ENCODE assay signal across 1 cellular context in the genomic region with DNA sequence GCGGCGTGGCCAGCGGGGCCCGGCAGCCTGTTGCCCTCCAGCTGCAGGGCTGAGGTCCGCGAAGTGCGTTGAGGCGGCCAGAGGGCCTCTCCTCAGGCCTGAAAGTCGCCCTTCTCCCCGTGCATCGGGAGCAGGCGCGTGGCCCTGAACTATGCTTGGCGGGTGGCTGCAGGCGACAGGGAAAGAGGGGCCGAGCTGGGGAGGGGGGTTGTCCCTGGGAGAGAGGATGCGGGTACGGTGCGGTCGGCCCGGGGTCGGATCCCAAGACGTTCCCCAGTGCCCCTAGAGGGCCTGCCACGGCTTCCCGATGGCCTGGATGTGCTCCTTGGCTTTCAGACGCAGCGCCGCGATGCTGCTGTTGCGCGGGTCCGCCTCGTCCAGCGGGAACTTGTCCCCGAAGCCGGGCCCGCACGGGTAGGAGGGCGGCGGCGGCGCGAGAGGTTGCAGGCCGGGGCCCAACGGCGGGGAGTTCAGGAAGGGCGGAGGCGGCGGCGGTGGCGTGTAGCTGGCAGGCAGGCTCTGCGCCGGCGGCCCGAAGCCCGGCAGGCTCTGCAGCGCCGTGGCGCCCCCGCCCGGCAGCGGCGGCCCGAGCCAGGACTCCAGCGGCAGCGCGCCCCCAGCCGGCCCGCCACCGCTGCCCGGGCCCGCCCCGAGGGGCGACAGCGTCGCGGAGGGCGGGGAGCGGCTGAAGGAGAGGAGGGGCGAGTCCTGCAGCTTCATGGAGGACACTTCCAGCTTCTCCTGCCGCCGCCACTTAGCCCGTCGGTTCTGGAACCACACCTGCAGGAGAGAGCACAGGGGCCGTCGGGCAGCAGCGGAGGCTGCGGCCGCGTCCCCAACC.
TF ChIP-seq lines count a peak whose summit lies in the region.

No MANE protein-coding gene starts in this region.

TF ChIP-seq in HepG2, 621 proteins besides CTCF, POLR2A, EP300 and RAD21 (continues in another document):
- peak; percentile 80 for TF ChIP-seq ZNF777 (CRISPR knock-in tag; IDR thresholded peaks at IDR 0.05)
- no peak for TF ChIP-seq CBX2 (IDR thresholded peaks at IDR 0.05; ENCODE audit: low read depth, low read length)
- peak; percentile 85; the same call in 1 of the 2 replicates for TF ChIP-seq CBX2 (CRISPR knock-in tag; IDR thresholded peaks at IDR 0.05; ENCODE audit: low read depth)
- 0 out of 2 replicates have a peak, but pooled peaks have one; percentile 17 for TF ChIP-seq KLF12 (CRISPR knock-in tag; IDR thresholded peaks at IDR 0.05; ENCODE audit: borderline replicate concordance)
- no peak for TF ChIP-seq CCDC6 (CRISPR knock-in tag; IDR thresholded peaks at IDR 0.05)
- TF ChIP-seq STAT5B (CRISPR knock-in tag; IDR thresholded peaks at IDR 0.05): no peak
- TF ChIP-seq, protein P1, sequence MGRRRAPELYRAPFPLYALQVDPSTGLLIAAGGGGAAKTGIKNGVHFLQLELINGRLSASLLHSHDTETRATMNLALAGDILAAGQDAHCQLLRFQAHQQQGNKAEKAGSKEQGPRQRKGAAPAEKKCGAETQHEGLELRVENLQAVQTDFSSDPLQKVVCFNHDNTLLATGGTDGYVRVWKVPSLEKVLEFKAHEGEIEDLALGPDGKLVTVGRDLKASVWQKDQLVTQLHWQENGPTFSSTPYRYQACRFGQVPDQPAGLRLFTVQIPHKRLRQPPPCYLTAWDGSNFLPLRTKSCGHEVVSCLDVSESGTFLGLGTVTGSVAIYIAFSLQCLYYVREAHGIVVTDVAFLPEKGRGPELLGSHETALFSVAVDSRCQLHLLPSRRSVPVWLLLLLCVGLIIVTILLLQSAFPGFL (CRISPR knock-in tag; IDR thresholded peaks at IDR 0.05): no peak
- 0 out of 2 replicates have a peak, but pooled peaks have one; percentile 16 for TF ChIP-seq BCL6 (CRISPR knock-in tag; IDR thresholded peaks at IDR 0.05)
- no peak for TF ChIP-seq TCF7L2 (IDR thresholded peaks at IDR 0.05; ENCODE audit: low read depth, low read length)
- TF ChIP-seq TBX2 (CRISPR knock-in tag; IDR thresholded peaks at IDR 0.05; ENCODE audit: borderline replicate concordance): no peak
- TF ChIP-seq, protein P2, sequence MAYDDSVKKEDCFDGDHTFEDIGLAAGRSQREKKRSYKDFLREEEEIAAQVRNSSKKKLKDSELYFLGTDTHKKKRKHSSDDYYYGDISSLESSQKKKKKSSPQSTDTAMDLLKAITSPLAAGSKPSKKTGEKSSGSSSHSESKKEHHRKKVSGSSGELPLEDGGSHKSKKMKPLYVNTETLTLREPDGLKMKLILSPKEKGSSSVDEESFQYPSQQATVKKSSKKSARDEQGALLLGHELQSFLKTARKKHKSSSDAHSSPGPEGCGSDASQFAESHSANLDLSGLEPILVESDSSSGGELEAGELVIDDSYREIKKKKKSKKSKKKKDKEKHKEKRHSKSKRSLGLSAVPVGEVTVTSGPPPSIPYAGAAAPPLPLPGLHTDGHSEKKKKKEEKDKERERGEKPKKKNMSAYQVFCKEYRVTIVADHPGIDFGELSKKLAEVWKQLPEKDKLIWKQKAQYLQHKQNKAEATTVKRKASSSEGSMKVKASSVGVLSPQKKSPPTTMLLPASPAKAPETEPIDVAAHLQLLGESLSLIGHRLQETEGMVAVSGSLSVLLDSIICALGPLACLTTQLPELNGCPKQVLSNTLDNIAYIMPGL (CRISPR knock-in tag; IDR thresholded peaks at IDR 0.05; ENCODE audit: borderline replicate concordance in 1 of 2, low read depth in 1 of 2): peak in 1 of 2 experiments; percentile 56; a peak in 1 of 4 replicates
- TF ChIP-seq, protein P3, sequence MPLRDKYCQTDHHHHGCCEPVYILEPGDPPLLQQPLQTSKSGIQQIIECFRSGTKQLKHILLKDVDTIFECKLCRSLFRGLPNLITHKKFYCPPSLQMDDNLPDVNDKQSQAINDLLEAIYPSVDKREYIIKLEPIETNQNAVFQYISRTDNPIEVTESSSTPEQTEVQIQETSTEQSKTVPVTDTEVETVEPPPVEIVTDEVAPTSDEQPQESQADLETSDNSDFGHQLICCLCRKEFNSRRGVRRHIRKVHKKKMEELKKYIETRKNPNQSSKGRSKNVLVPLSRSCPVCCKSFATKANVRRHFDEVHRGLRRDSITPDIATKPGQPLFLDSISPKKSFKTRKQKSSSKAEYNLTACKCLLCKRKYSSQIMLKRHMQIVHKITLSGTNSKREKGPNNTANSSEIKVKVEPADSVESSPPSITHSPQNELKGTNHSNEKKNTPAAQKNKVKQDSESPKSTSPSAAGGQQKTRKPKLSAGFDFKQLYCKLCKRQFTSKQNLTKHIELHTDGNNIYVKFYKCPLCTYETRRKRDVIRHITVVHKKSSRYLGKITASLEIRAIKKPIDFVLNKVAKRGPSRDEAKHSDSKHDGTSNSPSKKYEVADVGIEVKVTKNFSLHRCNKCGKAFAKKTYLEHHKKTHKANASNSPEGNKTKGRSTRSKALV (CRISPR knock-in tag; IDR thresholded peaks at IDR 0.05): no peak
- TF ChIP-seq ZSCAN31 (CRISPR knock-in tag; IDR thresholded peaks at IDR 0.05; ENCODE audit: low read depth): 0 out of 2 replicates have a peak, but pooled peaks have one; percentile 46
- TF ChIP-seq, protein P4, sequence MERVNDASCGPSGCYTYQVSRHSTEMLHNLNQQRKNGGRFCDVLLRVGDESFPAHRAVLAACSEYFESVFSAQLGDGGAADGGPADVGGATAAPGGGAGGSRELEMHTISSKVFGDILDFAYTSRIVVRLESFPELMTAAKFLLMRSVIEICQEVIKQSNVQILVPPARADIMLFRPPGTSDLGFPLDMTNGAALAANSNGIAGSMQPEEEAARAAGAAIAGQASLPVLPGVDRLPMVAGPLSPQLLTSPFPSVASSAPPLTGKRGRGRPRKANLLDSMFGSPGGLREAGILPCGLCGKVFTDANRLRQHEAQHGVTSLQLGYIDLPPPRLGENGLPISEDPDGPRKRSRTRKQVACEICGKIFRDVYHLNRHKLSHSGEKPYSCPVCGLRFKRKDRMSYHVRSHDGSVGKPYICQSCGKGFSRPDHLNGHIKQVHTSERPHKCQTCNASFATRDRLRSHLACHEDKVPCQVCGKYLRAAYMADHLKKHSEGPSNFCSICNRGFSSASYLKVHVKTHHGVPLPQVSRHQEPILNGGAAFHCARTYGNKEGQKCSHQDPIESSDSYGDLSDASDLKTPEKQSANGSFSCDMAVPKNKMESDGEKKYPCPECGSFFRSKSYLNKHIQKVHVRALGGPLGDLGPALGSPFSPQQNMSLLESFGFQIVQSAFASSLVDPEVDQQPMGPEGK (CRISPR knock-in tag; IDR thresholded peaks at IDR 0.05): peak; percentile 28; the same call in 1 of the 2 replicates
- TF ChIP-seq MAZ (IDR thresholded peaks at IDR 0.05; ENCODE audit: borderline replicate concordance, low read depth, low read length): no peak
- TF ChIP-seq MAZ (CRISPR knock-in tag; IDR thresholded peaks at IDR 0.05; ENCODE audit: low read depth): 0 out of 2 replicates have a peak, but pooled peaks have one; percentile 19
- TF ChIP-seq, protein P5, sequence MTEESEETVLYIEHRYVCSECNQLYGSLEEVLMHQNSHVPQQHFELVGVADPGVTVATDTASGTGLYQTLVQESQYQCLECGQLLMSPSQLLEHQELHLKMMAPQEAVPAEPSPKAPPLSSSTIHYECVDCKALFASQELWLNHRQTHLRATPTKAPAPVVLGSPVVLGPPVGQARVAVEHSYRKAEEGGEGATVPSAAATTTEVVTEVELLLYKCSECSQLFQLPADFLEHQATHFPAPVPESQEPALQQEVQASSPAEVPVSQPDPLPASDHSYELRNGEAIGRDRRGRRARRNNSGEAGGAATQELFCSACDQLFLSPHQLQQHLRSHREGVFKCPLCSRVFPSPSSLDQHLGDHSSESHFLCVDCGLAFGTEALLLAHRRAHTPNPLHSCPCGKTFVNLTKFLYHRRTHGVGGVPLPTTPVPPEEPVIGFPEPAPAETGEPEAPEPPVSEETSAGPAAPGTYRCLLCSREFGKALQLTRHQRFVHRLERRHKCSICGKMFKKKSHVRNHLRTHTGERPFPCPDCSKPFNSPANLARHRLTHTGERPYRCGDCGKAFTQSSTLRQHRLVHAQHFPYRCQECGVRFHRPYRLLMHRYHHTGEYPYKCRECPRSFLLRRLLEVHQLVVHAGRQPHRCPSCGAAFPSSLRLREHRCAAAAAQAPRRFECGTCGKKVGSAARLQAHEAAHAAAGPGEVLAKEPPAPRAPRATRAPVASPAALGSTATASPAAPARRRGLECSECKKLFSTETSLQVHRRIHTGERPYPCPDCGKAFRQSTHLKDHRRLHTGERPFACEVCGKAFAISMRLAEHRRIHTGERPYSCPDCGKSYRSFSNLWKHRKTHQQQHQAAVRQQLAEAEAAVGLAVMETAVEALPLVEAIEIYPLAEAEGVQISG (CRISPR knock-in tag; IDR thresholded peaks at IDR 0.05): peak; percentile 23; the same call in 1 of the 2 replicates
- peak; percentile 92 for TF ChIP-seq MTF2 (CRISPR knock-in tag; IDR thresholded peaks at IDR 0.05; ENCODE audit: borderline replicate concordance)
- no peak for TF ChIP-seq ZNF468 (CRISPR knock-in tag; IDR thresholded peaks at IDR 0.05)
- TF ChIP-seq, protein P6, sequence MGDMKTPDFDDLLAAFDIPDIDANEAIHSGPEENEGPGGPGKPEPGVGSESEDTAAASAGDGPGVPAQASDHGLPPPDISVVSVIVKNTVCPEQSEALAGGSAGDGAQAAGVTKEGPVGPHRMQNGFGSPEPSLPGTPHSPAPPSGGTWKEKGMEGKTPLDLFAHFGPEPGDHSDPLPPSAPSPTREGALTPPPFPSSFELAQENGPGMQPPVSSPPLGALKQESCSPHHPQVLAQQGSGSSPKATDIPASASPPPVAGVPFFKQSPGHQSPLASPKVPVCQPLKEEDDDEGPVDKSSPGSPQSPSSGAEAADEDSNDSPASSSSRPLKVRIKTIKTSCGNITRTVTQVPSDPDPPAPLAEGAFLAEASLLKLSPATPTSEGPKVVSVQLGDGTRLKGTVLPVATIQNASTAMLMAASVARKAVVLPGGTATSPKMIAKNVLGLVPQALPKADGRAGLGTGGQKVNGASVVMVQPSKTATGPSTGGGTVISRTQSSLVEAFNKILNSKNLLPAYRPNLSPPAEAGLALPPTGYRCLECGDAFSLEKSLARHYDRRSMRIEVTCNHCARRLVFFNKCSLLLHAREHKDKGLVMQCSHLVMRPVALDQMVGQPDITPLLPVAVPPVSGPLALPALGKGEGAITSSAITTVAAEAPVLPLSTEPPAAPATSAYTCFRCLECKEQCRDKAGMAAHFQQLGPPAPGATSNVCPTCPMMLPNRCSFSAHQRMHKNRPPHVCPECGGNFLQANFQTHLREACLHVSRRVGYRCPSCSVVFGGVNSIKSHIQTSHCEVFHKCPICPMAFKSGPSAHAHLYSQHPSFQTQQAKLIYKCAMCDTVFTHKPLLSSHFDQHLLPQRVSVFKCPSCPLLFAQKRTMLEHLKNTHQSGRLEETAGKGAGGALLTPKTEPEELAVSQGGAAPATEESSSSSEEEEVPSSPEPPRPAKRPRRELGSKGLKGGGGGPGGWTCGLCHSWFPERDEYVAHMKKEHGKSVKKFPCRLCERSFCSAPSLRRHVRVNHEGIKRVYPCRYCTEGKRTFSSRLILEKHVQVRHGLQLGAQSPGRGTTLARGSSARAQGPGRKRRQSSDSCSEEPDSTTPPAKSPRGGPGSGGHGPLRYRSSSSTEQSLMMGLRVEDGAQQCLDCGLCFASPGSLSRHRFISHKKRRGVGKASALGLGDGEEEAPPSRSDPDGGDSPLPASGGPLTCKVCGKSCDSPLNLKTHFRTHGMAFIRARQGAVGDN (CRISPR knock-in tag; IDR thresholded peaks at IDR 0.05): peak; percentile 66
- TF ChIP-seq, protein P7, sequence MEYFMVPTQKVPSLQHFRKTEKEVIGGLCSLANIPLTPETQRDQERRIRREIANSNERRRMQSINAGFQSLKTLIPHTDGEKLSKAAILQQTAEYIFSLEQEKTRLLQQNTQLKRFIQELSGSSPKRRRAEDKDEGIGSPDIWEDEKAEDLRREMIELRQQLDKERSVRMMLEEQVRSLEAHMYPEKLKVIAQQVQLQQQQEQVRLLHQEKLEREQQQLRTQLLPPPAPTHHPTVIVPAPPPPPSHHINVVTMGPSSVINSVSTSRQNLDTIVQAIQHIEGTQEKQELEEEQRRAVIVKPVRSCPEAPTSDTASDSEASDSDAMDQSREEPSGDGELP (IDR thresholded peaks at IDR 0.05; ENCODE audit: borderline replicate concordance, low read depth): no peak
- TF ChIP-seq SALL1 (CRISPR knock-in tag; IDR thresholded peaks at IDR 0.05): 0 out of 2 replicates have a peak, but pooled peaks have one; percentile 21
- TF ChIP-seq ZFX (CRISPR knock-in tag; IDR thresholded peaks at IDR 0.05; ENCODE audit: low read depth): peak; percentile 76
- TF ChIP-seq, protein P8, sequence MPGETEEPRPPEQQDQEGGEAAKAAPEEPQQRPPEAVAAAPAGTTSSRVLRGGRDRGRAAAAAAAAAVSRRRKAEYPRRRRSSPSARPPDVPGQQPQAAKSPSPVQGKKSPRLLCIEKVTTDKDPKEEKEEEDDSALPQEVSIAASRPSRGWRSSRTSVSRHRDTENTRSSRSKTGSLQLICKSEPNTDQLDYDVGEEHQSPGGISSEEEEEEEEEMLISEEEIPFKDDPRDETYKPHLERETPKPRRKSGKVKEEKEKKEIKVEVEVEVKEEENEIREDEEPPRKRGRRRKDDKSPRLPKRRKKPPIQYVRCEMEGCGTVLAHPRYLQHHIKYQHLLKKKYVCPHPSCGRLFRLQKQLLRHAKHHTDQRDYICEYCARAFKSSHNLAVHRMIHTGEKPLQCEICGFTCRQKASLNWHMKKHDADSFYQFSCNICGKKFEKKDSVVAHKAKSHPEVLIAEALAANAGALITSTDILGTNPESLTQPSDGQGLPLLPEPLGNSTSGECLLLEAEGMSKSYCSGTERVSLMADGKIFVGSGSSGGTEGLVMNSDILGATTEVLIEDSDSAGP (CRISPR knock-in tag; IDR thresholded peaks at IDR 0.05; ENCODE audit: borderline replicate concordance): peak; percentile 19; the same call in 1 of the 2 replicates
- TF ChIP-seq, protein P9, sequence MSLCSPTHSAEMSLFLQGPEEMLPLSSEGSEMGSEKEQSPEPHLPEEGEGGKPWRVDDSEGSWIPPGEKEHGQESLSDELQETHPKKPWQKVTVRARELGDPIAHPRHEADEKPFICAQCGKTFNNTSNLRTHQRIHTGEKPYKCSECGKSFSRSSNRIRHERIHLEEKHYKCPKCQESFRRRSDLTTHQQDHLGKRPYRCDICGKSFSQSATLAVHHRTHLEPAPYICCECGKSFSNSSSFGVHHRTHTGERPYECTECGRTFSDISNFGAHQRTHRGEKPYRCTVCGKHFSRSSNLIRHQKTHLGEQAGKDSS (CRISPR knock-in tag; IDR thresholded peaks at IDR 0.05; ENCODE audit: borderline replicate concordance, low read depth): 0 out of 2 replicates have a peak, but pooled peaks have one; percentile 25
- TF ChIP-seq STAG1 (CRISPR knock-in tag; IDR thresholded peaks at IDR 0.05): peak; percentile 46; the same call in 1 of the 2 replicates
- TF ChIP-seq ARNT2 (CRISPR knock-in tag; IDR thresholded peaks at IDR 0.05; ENCODE audit: low read depth): peak; percentile 27; the same call in 1 of the 2 replicates
- peak; percentile 56 for TF ChIP-seq YY1 (IDR thresholded peaks at IDR 0.05; ENCODE audit: insufficient read depth, insufficient replicate concordance, low read depth, low read length)
- TF ChIP-seq ZNF225 (CRISPR knock-in tag; IDR thresholded peaks at IDR 0.05): 0 out of 2 replicates have a peak, but pooled peaks have one; percentile 24
